Comparison of ENCODE assay signal across 8 cellular contexts in genomic region chr17:75260679-75261335, GRCh38. TPM values are rescaled to one million over a fixed set of nuclear protein-coding genes. Genes with fewer than 3 reads are reported as not detected.
A peak's percentile ranks its signal among the peaks of the same experiment; 100 is the strongest.
DNase-seq lines count a peak whose midpoint lies in the region; FAIRE-seq and TF ChIP-seq lines count a peak whose summit lies in the region.

No MANE protein-coding gene starts in this region.

- TF ChIP-seq CTCF in D721Med (IDR thresholded peaks at IDR 0.05; ENCODE audit: insufficient read depth, missing control alignments) (peak; percentile 13), HEK293 (tag by site-specific recombination; IDR thresholded peaks at IDR 0.05) (0 out of 2 replicates have a peak, but pooled peaks have one; percentile 50), breast epithelium (IDR thresholded peaks at IDR 0.05) (no peak), thyroid gland (IDR thresholded peaks at IDR 0.05) (no peak)

- peak overlapping the region; percentile 94 for H3K23ac ChIP-seq in mesendoderm (ENCODE audit: low read length)

- CTCF ChIA-PET in HEK293 (lab: Yijun Ruan, JAX): interaction anchor here (0.6 to 6.3 kb wide), 14 partner anchors 10 to 489 kb away, joined by 3 to 74 read pairs (median 4); partner anchors contain the start of genes ARMC7 and MIF4GD

- peak overlapping the region; percentile 99 for H3K56ac ChIP-seq in mesendoderm (ENCODE audit: low read length)

- H3K4ac ChIP-seq in mesendoderm (ENCODE audit: low read depth, low read length): peak overlapping the region; percentile 7

- peak overlapping the region; percentile 90 for H3K4me2 ChIP-seq in mesendoderm (ENCODE audit: low read length)

- no peak for DNase-seq in D721Med (ENCODE audit: insufficient read length, low spot score)
- peak; percentile 49 for DNase-seq in OCI-M1 (lab: John Stamatoyannopoulos, UW)
- no peak for DNase-seq in breast epithelium (ENCODE audit: low spot score in 2 of 2)
- DNase-seq in mesendoderm: no peak
- DNase-seq in thyroid gland: no peak
- no peak for DNase-seq in SK-N-DZ (ENCODE audit: low spot score)
- DNase-seq in DMS79 treated with DMSO at 0.1 percent for 48 hours (lab: John Stamatoyannopoulos, UW): no peak

- H3K79me2 ChIP-seq in mesendoderm (ENCODE audit: control insufficient read depth, insufficient read depth, low read length): peaks cover 38% of the 10 kb centered on the region

- H3K18ac ChIP-seq in mesendoderm (ENCODE audit: low read length): no peak overlapping the region

- H2AK5ac ChIP-seq in mesendoderm (ENCODE audit: low read length): peak overlapping the region; percentile 38

- H3K4me3 ChIP-seq in HEK293 (ENCODE audit: low read depth, low read length): peak overlapping the region; percentile 99
- peak overlapping the region; percentile 89 to 100 (median 99) for H3K4me3 ChIP-seq in breast epithelium
- H3K4me3 ChIP-seq in mesendoderm (ENCODE audit: low read length): peak overlapping the region; percentile 97
- peak overlapping the region; percentile 43 to 99 (median 76) for H3K4me3 ChIP-seq in thyroid gland (replicated peaks in 1 of 3)

- H3K36me3 ChIP-seq in HEK293 (ENCODE audit: control insufficient read depth in 2 of 2, insufficient read depth in 1 of 2, low read length in 2 of 2): peaks cover 29 to 34% of the 10 kb centered on the region in 2 experiments
- no peaks in the 10 kb centered on the region for H3K36me3 ChIP-seq in breast epithelium
- peaks cover 5% of the 10 kb centered on the region for H3K36me3 ChIP-seq in mesendoderm (ENCODE audit: control insufficient read depth, insufficient read depth, low read length)
- peaks cover 6 to 11% of the 10 kb centered on the region in 2 donors for H3K36me3 ChIP-seq in thyroid gland

- H3K9ac ChIP-seq in mesendoderm (ENCODE audit: low read length): peak overlapping the region; percentile 92

- H3K4me1 ChIP-seq in HEK293 (ENCODE audit: control insufficient read depth, insufficient read depth, low read length) (peaks cover 5% of the 10 kb centered on the region; the same call in 1 of the 2 replicates), breast epithelium (peaks cover 0 to 12% of the 10 kb centered on the region in 2 donors), mesendoderm (ENCODE audit: control insufficient read depth, low read depth, low read length) (peaks cover 7% of the 10 kb centered on the region), thyroid gland (peaks cover 19 to 24% of the 10 kb centered on the region in 2 donors)

- intact Hi-C loops in breast epithelium (cut with DNase I; ENCODE audit: low total_unique reads): no loop called here
- intact Hi-C loops in thyroid gland (cut with DNase I): no loop called here

- H4K8ac ChIP-seq in mesendoderm (ENCODE audit: low read depth, low read length): no peak overlapping the region

- H4K5ac ChIP-seq in mesendoderm (ENCODE audit: low read length): no peak overlapping the region

- no peaks in the 10 kb centered on the region for H3K9me3 ChIP-seq in HEK293 (ENCODE audit: control insufficient read depth, insufficient read depth, low read depth, low read length)
- H3K9me3 ChIP-seq in breast epithelium: no peaks in the 10 kb centered on the region
- no peaks in the 10 kb centered on the region for H3K9me3 ChIP-seq in thyroid gland

- no peak overlapping the region for H2BK5ac ChIP-seq in mesendoderm (ENCODE audit: low read length)

- TF ChIP-seq POLR2A in breast epithelium (IDR thresholded peaks at IDR 0.05) (no peak), thyroid gland (IDR thresholded peaks at IDR 0.05) (no peak)

- H3K27me3 ChIP-seq in breast epithelium (no peaks in the 10 kb centered on the region), mesendoderm (ENCODE audit: insufficient read depth, low read length, poor library complexity) (no peaks in the 10 kb centered on the region), thyroid gland (no peaks in the 10 kb centered on the region)

- POLR2A ChIA-PET in HEK293 (lab: Yijun Ruan, JAX): interaction anchor here (0.6 to 3.7 kb wide), 17 partner anchors 9 to 264 kb away, joined by 3 to 90 read pairs (median 4); partner anchors contain the start of genes GRB2, LLGL2, MIF4GD and NUP85

- H2BK15ac ChIP-seq in mesendoderm (replicated peaks; ENCODE audit: low read depth): no peak overlapping the region

- H2BK120ac ChIP-seq in mesendoderm (ENCODE audit: low read depth, low read length): no peak overlapping the region

- FAIRE-seq in D721Med (lab: Jason Lieb, UNC): no peak

- H3K27ac ChIP-seq in HEK293 (ENCODE audit: extremely low read depth, low read depth, low read length) (peak overlapping the region; percentile 99), breast epithelium (peak overlapping the region; percentile 97 to 99), mesendoderm (ENCODE audit: low read depth, low read length) (no peak overlapping the region), thyroid gland (peak overlapping the region; percentile 92 to 97 (median 96))

- peaks cover 29% of the 10 kb centered on the region for H3K79me1 ChIP-seq in mesendoderm (ENCODE audit: low read length)

- WGBS in mesendoderm (ENCODE audit: extremely low coverage, insufficient coverage, low lambda C conversion rate): no CpG with 5 or more reads among the region's 31 CpGs
- WGBS in thyroid gland, 2 donors: 1 to 5% methylated on average over 12 to 18 of the region's 31 CpGs

TF ChIP-seq in HEK293, 187 proteins besides CTCF, POLR2A, EP300 and RAD21:
- TF ChIP-seq ZBTB8A (tag by site-specific recombination; IDR thresholded peaks at IDR 0.05) (peak; percentile 53), ZBTB17 (tag by site-specific recombination; IDR thresholded peaks at IDR 0.05) (peak; percentile 74), ZXDB (tag by site-specific recombination; IDR thresholded peaks at IDR 0.05) (no peak)

RNA-seq across cellular contexts. Expression of gene GGA3, which starts 0.6 kb away (rescaled TPM):
- 10 to 100 TPM; 20.0 to 35.0 (median 32.8) TPM for total RNA-seq in breast epithelium
- 31.5 TPM for polyA plus RNA-seq in mesendoderm (2013, experiment 1 of 2)
- polyA plus RNA-seq in mesendoderm (2013, experiment 2 of 2): 31.1 TPM
- total RNA-seq in thyroid gland: 10 to 100 TPM; 22.5 to 38.4 (median 24.1) TPM
- polyA plus RNA-seq in SK-N-DZ (2014; cell fraction: cytosol; rRNA removed): 27.0 and 29.3 TPM in 2 replicates
- polyA plus RNA-seq in SK-N-DZ (2014; cell fraction: nucleus; rRNA removed): 144 and 155 TPM in 2 replicates

RNA-seq across cellular contexts. Expression of gene MRPS7, which starts 0.9 kb away (rescaled TPM):
- total RNA-seq in breast epithelium: 10 to 100 TPM; 37.0 to 46.5 (median 40.1) TPM
- 78.5 TPM for polyA plus RNA-seq in mesendoderm (2013, experiment 1 of 2)
- 78.0 TPM for polyA plus RNA-seq in mesendoderm (2013, experiment 2 of 2)
- total RNA-seq in thyroid gland: 10 to 100 TPM; 29.9 to 59.4 (median 41.0) TPM
- 99.8 and 115 TPM in 2 replicates for polyA plus RNA-seq in SK-N-DZ (2014; cell fraction: cytosol; rRNA removed)
- 55.9 and 80.9 TPM in 2 replicates for polyA plus RNA-seq in SK-N-DZ (2014; cell fraction: nucleus; rRNA removed)

RNA-seq across cellular contexts. Expression of gene MIF4GD, which starts 10.2 kb away (rescaled TPM):
- total RNA-seq in breast epithelium (10 to 100 TPM; 26.2 to 38.7 (median 28.8) TPM), thyroid gland (10 to 100 TPM; 17.7 to 31.1 (median 23.0) TPM)
- 7.8 TPM for polyA plus RNA-seq in mesendoderm (2013, experiment 1 of 2)
- 8.2 TPM for polyA plus RNA-seq in mesendoderm (2013, experiment 2 of 2)
- 31.4 and 37.6 TPM in 2 replicates for polyA plus RNA-seq in SK-N-DZ (2014; cell fraction: cytosol; rRNA removed)
- 26.0 and 29.8 TPM in 2 replicates for polyA plus RNA-seq in SK-N-DZ (2014; cell fraction: nucleus; rRNA removed)

RNA-seq across cellular contexts. Expression of gene SLC25A19, which starts 28.4 kb away (rescaled TPM):
- 10 to 100 TPM; 11.4 to 13.8 (median 12.3) TPM for total RNA-seq in breast epithelium
- polyA plus RNA-seq in mesendoderm (2013, experiment 1 of 2): 25.8 TPM
- polyA plus RNA-seq in mesendoderm (2013, experiment 2 of 2): 28.6 TPM
- total RNA-seq in thyroid gland: 10 to 100 TPM in 3 of 4 donors, 1 to 10 TPM in 1; 2.1 to 14.3 (median 12.7) TPM
- 30.2 and 36.1 TPM in 2 replicates for polyA plus RNA-seq in SK-N-DZ (2014; cell fraction: cytosol; rRNA removed)
- 42.9 and 54.7 TPM in 2 replicates for polyA plus RNA-seq in SK-N-DZ (2014; cell fraction: nucleus; rRNA removed)

RNA-seq across cellular contexts. Expression of gene NUP85, which starts 55.3 kb away (rescaled TPM):
- total RNA-seq in breast epithelium (10 to 100 TPM; 37.1 to 40.2 (median 37.7) TPM), thyroid gland (10 to 100 TPM; 24.7 to 31.7 (median 27.1) TPM)
- polyA plus RNA-seq in mesendoderm (2013, experiment 1 of 2): 61.3 TPM
- 63.1 TPM for polyA plus RNA-seq in mesendoderm (2013, experiment 2 of 2)
- polyA plus RNA-seq in SK-N-DZ (2014; cell fraction: cytosol; rRNA removed): 101 and 127 TPM in 2 replicates
- 374 and 399 TPM in 2 replicates for polyA plus RNA-seq in SK-N-DZ (2014; cell fraction: nucleus; rRNA removed)

Comparison
In these comparisons a context has a peak if more than half of its experiments do, and no peak if none do; other contexts are left out.
1. CTCF ChIP-seq: peak in D721Med (single experiment) and HEK293 (single experiment); none in breast epithelium (0 of 3) and thyroid gland (0 of 6).
2. Peak in every context shown above with its lines, with median percentiles within 50 percentile points of each other: H3K4me3 ChIP-seq.